Comparison of ENCODE assay signal across 9 cellular contexts in the genomic region with DNA sequence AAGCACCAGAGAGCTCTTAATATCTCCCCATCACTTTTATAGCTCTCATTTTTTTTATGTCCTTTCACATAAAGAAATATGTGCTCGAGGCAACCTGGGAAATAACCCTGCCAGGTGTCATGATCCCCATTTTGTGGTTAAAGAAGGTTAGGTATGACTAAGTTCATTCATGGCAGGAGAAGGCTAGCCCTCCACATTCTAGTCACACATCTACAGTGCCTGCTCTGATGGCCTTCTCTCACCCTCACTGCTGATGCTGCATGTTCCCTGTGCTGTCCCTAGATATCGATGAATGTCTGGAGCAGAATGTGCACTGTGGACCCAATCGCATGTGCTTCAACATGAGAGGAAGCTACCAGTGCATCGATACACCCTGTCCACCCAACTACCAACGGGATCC.
A peak's percentile ranks its signal among the peaks of the same experiment; 100 is the strongest.
DNase-seq lines count a peak whose midpoint lies in the region; ATAC-seq and TF ChIP-seq lines count a peak whose summit lies in the region.
"Had no signal": no experiment of that assay in that cellular context is flagged by ENCODE, and none has a peak within 500 bp of the region (broad histone marks: within the 10 kb centered on the region; RNA-seq: fewer than 3 reads in every experiment).

No MANE protein-coding gene starts in this region.

- intact Hi-C loops in Panc1 (cut with micrococcal nuclease; ENCODE audit: unreplicated experiment) (no loop called here), psoas muscle (cut with DNase I) (no loop called here)

- in situ Hi-C loops in Panc1 (cut with HindIII; ENCODE audit: low pct_unique_long_range_greater_than_20kb, low sequenced_read_pairs): no loop called here

- no peak for TF ChIP-seq CTCF in Panc1 (IDR thresholded peaks at IDR 0.05)
- TF ChIP-seq CTCF in psoas muscle (IDR thresholded peaks at IDR 0.05): no peak

- no peaks in the 10 kb centered on the region for H3K36me3 ChIP-seq in Panc1 (ENCODE audit: control insufficient read depth, insufficient read depth, low read length)
- H3K36me3 ChIP-seq in psoas muscle (ENCODE audit: insufficient read depth in 1 of 2, low read depth in 1 of 2): no peaks in the 10 kb centered on the region

- H3K27me3 ChIP-seq in Panc1 (ENCODE audit: control insufficient read depth, insufficient read depth, low read length) (no peaks in the 10 kb centered on the region), psoas muscle (ENCODE audit: insufficient read depth in 3 of 3, low read length in 2 of 3) (no peaks in the 10 kb centered on the region)

- CTCF ChIA-PET in Panc1 (lab: Charles Lee): no interaction called here

- BruUV-seq in Panc1 (replicated peaks; lab: Mats Ljungman, UMichigan): no TSS peak

- H3K27ac ChIP-seq in Panc1 (ENCODE audit: low read length) (no peak overlapping the region), psoas muscle (no peak overlapping the region)

- H3K4me3 ChIP-seq in Panc1 (ENCODE audit: low read depth in 2 of 2, low read length in 2 of 2) (no peak overlapping the region), psoas muscle (no peak overlapping the region)

- H3K4me1 ChIP-seq in Panc1 (ENCODE audit: control insufficient read depth, insufficient read depth, low read length) (no peaks in the 10 kb centered on the region), psoas muscle (no peaks in the 10 kb centered on the region)

- WGBS in psoas muscle, 3 donors: 91 to 95% (median 94%) methylated on average over 5 of the region's 5 CpGs

- DNase-seq in Panc1 (ENCODE audit: low read depth, low spot score) (no peak), renal cortical epithelial cell (ENCODE audit: low read depth) (peak; percentile 87), NK-92 (lab: John Stamatoyannopoulos, UW; ENCODE audit: unreplicated experiment) (no peak), psoas muscle (no peak), amygdala (lab: John Stamatoyannopoulos, UW) (no peak), LoVo (ENCODE audit: low spot score) (no peak)

- POLR2A ChIA-PET in Panc1 (lab: Charles Lee): no interaction called here

- H3K9me3 ChIP-seq in Panc1 (ENCODE audit: control insufficient read depth, insufficient read depth, low read depth, low read length) (no peaks in the 10 kb centered on the region), psoas muscle (no peaks in the 10 kb centered on the region)

- ATAC-seq in GM19438 (IDR thresholded peaks at IDR 0.05; ENCODE audit: low read depth, unreplicated experiment) (peak; percentile 47), HG02884 (IDR thresholded peaks at IDR 0.05; ENCODE audit: unreplicated experiment) (peak; percentile 48), Panc1 (peak; percentile 53; the same call in 1 of the 2 replicates), psoas muscle (no peak)
- ATAC-seq: Right ventricle myocardium inferior had no signal

Comparison
In these comparisons a context has a peak if more than half of its experiments do, and no peak if none do; other contexts are left out.
1. ATAC-seq: peak in GM19438 (single experiment), HG02884 (single experiment) and Panc1 (single experiment); none in psoas muscle (0 of 4).